ENCODE assay signal across 19 cellular contexts in genomic region chr4:86554641-86555040, GRCh38. TPM values are rescaled to one million over a fixed set of nuclear protein-coding genes. Genes with fewer than 3 reads are reported as not detected.
DNase-seq lines count a peak whose midpoint lies in the region; ATAC-seq lines count a peak whose summit lies in the region.
"Had no signal": no experiment of that assay in that cellular context is flagged by ENCODE, and none has a peak within 500 bp of the region (broad histone marks: within the 10 kb centered on the region; RNA-seq: fewer than 3 reads in every experiment).

No MANE protein-coding gene starts in this region.

- peaks cover 0 to 4% (median 0%) of the 10 kb centered on the region in 8 donors for H3K9me3 Mint-ChIP-seq in CD4-positive, alpha-beta memory T cell
- H3K9me3 Mint-ChIP-seq: activated naive CD8-positive, alpha-beta T cell treated with anti-CD3 and anti-CD28 coated beads, Interleukin-2, amount 10 ng/mL, durations not matched to agents 7 days and 5 days; activated T-helper 1 cell treated with anti-CD3 and anti-CD28 coated beads, Interleukin-12 subunit alpha, Interleukin-12 subunit beta, Interleukin-2, Interleukin-4 antibody, amounts not matched to agents 30 ng/mL and 10 ng/mL and 1 ng/mL, durations not matched to agents 14 hours and 24 hours and 36 hours; dendritic cell treated with granulocyte-macrophage colony-stimulating factor and Interleukin-4, amounts not matched to agents 40 ng/mL and 50 ng/mL, for 4 days; stimulated activated naive CD8-positive, alpha-beta T cell treated with anti-CD3 and anti-CD28 coated beads, Interleukin-15, Interleukin-2, amounts not matched to agents 100 ng/mL and 50 ng/mL, for 24 hours; T-helper 2 cell treated with Interferon-gamma antibody and Interleukin-4, amounts not matched to agents 5 μg/mL and 100 μg/mL, for 36 hours had no signal

- no peaks in the 10 kb centered on the region for H3K27me3 ChIP-seq in CD4-positive, alpha-beta memory T cell (ENCODE audit: insufficient read depth, low read length)

- peak in 4 of 5 donors; percentile 15 to 50 (median 34) for DNase-seq in CD4-positive, alpha-beta memory T cell
- DNase-seq in KG1 (lab: John Stamatoyannopoulos, UW) (peak; percentile 15), SKM-1 (lab: John Stamatoyannopoulos, UW; ENCODE audit: unreplicated experiment) (peak; percentile 58), iris pigment epithelial cell (ENCODE audit: low read depth) (peak; percentile 16), activated gamma-delta T cell treated with Interleukin-2 at 50 U/mL for 16 hours (no peak), COLO668 (lab: John Stamatoyannopoulos, UW; ENCODE audit: unreplicated experiment) (no peak), COR-L47 (lab: John Stamatoyannopoulos, UW) (no peak)
- DNase-seq: activated naive CD8-positive, alpha-beta T cell treated with anti-CD3 and anti-CD28 coated beads, Interleukin-2, amount 10 ng/mL, durations not matched to agents 7 days and 5 days; Calu3; left colon; NCI-H187; SHP77; stimulated activated CD4-positive, alpha-beta T cell treated with anti-CD3 and anti-CD28 coated beads, Interleukin-15, amount 100 ng/mL, for 24 hours had no signal

- CTCF ChIA-PET in CD4-positive, alpha-beta memory T cell (lab: Charles Lee; ENCODE audit: partially characterized antibody) = interaction anchor here (0.8 to 1.0 kb wide), 2 partner anchors 32 to 40 kb away, joined by 3 read pairs; partner anchors contain the start of gene PTPN13

- no peak overlapping the region for H3K27ac ChIP-seq in CD4-positive, alpha-beta memory T cell (ENCODE audit: low read depth, low read length)

- POLR2A ChIA-PET in CD4-positive, alpha-beta memory T cell (lab: Charles Lee; ENCODE audit: partially characterized antibody) = interaction anchor here (0.7 to 3.4 kb wide), 4 partner anchors 10 to 380 kb away, joined by 3 to 15 read pairs (median 4); partner anchors contain the start of genes AFF1 and PTPN13

- peak overlapping the region; percentile 2 to 56 (median 47) for H3K4me3 Mint-ChIP-seq in CD4-positive, alpha-beta memory T cell
- H3K4me3 Mint-ChIP-seq: activated naive CD8-positive, alpha-beta T cell treated with anti-CD3 and anti-CD28 coated beads, Interleukin-2, amount 10 ng/mL, durations not matched to agents 7 days and 5 days; activated T-helper 1 cell treated with anti-CD3 and anti-CD28 coated beads, Interleukin-12 subunit alpha, Interleukin-12 subunit beta, Interleukin-2, Interleukin-4 antibody, amounts not matched to agents 30 ng/mL and 10 ng/mL and 1 ng/mL, durations not matched to agents 14 hours and 24 hours and 36 hours; dendritic cell treated with granulocyte-macrophage colony-stimulating factor and Interleukin-4, amounts not matched to agents 40 ng/mL and 50 ng/mL, for 4 days; stimulated activated naive CD8-positive, alpha-beta T cell treated with anti-CD3 and anti-CD28 coated beads, Interleukin-15, Interleukin-2, amounts not matched to agents 100 ng/mL and 50 ng/mL, for 24 hours; T-helper 2 cell treated with Interferon-gamma antibody and Interleukin-4, amounts not matched to agents 5 μg/mL and 100 μg/mL, for 36 hours had no signal

- H3K4me1 ChIP-seq in CD4-positive, alpha-beta memory T cell (ENCODE audit: insufficient read depth, low read length) = peaks cover 37% of the 10 kb centered on the region

- intact Hi-C loops in CD4-positive, alpha-beta memory T cell (cut with micrococcal nuclease) = no loop called here

- no peaks in the 10 kb centered on the region for H3K36me3 Mint-ChIP-seq in CD4-positive, alpha-beta memory T cell
- H3K36me3 Mint-ChIP-seq: activated naive CD8-positive, alpha-beta T cell treated with anti-CD3 and anti-CD28 coated beads, Interleukin-2, amount 10 ng/mL, durations not matched to agents 7 days and 5 days had no signal

- H3K36me3 ChIP-seq in CD4-positive, alpha-beta memory T cell (ENCODE audit: insufficient read depth, low read length) = no peaks in the 10 kb centered on the region

- H3K4me1 Mint-ChIP-seq in CD4-positive, alpha-beta memory T cell = peaks cover 11 to 23% (median 13%) of the 10 kb centered on the region in 4 donors

- no peaks in the 10 kb centered on the region for H3K27me3 Mint-ChIP-seq in CD4-positive, alpha-beta memory T cell

- peak overlapping the region in 6 of 7 donors; percentile 4 to 51 (median 10) for H3K27ac Mint-ChIP-seq in CD4-positive, alpha-beta memory T cell
- H3K27ac Mint-ChIP-seq: activated naive CD8-positive, alpha-beta T cell treated with anti-CD3 and anti-CD28 coated beads, Interleukin-2, amount 10 ng/mL, durations not matched to agents 7 days and 5 days; activated T-helper 1 cell treated with anti-CD3 and anti-CD28 coated beads, Interleukin-12 subunit alpha, Interleukin-12 subunit beta, Interleukin-2, Interleukin-4 antibody, amounts not matched to agents 30 ng/mL and 10 ng/mL and 1 ng/mL, durations not matched to agents 14 hours and 24 hours and 36 hours; dendritic cell treated with granulocyte-macrophage colony-stimulating factor and Interleukin-4, amounts not matched to agents 40 ng/mL and 50 ng/mL, for 4 days; stimulated activated naive CD8-positive, alpha-beta T cell treated with anti-CD3 and anti-CD28 coated beads, Interleukin-15, Interleukin-2, amounts not matched to agents 100 ng/mL and 50 ng/mL, for 24 hours; T-helper 2 cell treated with Interferon-gamma antibody and Interleukin-4, amounts not matched to agents 5 μg/mL and 100 μg/mL, for 36 hours had no signal

- no peaks in the 10 kb centered on the region for H3K9me3 ChIP-seq in CD4-positive, alpha-beta memory T cell (ENCODE audit: control insufficient read depth in 1 of 2, low read length in 2 of 2)

- H3K4me3 ChIP-seq in CD4-positive, alpha-beta memory T cell (ENCODE audit: low read length in 2 of 2) = no peak overlapping the region

- no peak for ATAC-seq in GM19023 (IDR thresholded peaks at IDR 0.05; ENCODE audit: unreplicated experiment)
- ATAC-seq: activated CD4-positive, CD25-positive, alpha-beta regulatory T cell treated with anti-CD3 and anti-CD28 coated beads, Interleukin-2, amount 50 U/mL, for 24 hours; left colon had no signal

RNA-seq across cellular contexts. Expression of gene PTPN13, which starts 39.5 kb away (rescaled TPM):
- total RNA-seq in CD4-positive, alpha-beta memory T cell = 1 to 10 TPM; 7.6 to 7.8 TPM
- polyA plus RNA-seq in CD4-positive, alpha-beta memory T cell = 10 to 100 TPM in 1 of 2 donors, 1 to 10 TPM in 1; 1.5 to 11.9 TPM

Comparison
In these comparisons a context has a peak if more than half of its experiments do, and no peak if none do; other contexts are left out.
1. DNase-seq: peak in CD4-positive, alpha-beta memory T cell (4 of 5), KG1 (single experiment), SKM-1 (single experiment) and iris pigment epithelial cell (single experiment); none in activated gamma-delta T cell treated with Interleukin-2 at 50 U/mL for 16 hours (single experiment), COLO668 (single experiment) and COR-L47 (single experiment).